Comparison of ENCODE assay signal across 7 cellular contexts in genomic region chr1:53647915-53648314, GRCh38.
DNase-seq lines count a peak whose midpoint lies in the region; ATAC-seq and TF ChIP-seq lines count a peak whose summit lies in the region.
"Not testable (repeated sequence)": the region's sequence is repeated elsewhere in the genome, so short reads cannot be mapped to it uniquely, and the experiment has no call there.

No MANE protein-coding gene starts in this region.

- H3K4me3 Mint-ChIP-seq in osteocyte (ENCODE audit: unreplicated experiment): not testable (repeated sequence)

- H3K27me3 Mint-ChIP-seq in osteocyte (ENCODE audit: unreplicated experiment): not testable (repeated sequence)

- not testable (repeated sequence) for H3K4me3 ChIP-seq in coronary artery, right lobe of liver, sigmoid colon, tibial artery

- peaks cover 71% of the 10 kb centered on the region for H3K4me1 Mint-ChIP-seq in osteocyte (ENCODE audit: unreplicated experiment)

- not testable (repeated sequence) for H3K36me3 Mint-ChIP-seq in osteocyte (ENCODE audit: unreplicated experiment)

- ATAC-seq in right lobe of liver: not testable (repeated sequence)

- H3K4me1 ChIP-seq in right lobe of liver, sigmoid colon, tibial artery: not testable (repeated sequence)

- H3K36me3 ChIP-seq in right lobe of liver, sigmoid colon, tibial artery: not testable (repeated sequence)

- TF ChIP-seq EP300 in Ishikawa (IDR thresholded peaks at IDR 0.05; ENCODE audit: borderline replicate concordance); sigmoid colon (IDR thresholded peaks at IDR 0.05): not testable (repeated sequence)

- TF ChIP-seq POLR2A in right lobe of liver (IDR thresholded peaks at IDR 0.05); sigmoid colon (IDR thresholded peaks at IDR 0.05): not testable (repeated sequence)

- DNase-seq in coronary artery (ENCODE audit: low spot score): peak; percentile 8
- DNase-seq in right lobe of liver: peak in 2 of 3 donors; percentile 2 to 7
- DNase-seq in osteocyte (ENCODE audit: extremely low spot score, unreplicated experiment): not testable (repeated sequence)
- peak; percentile 28 for DNase-seq in sigmoid colon
- DNase-seq in tibial artery: peak; percentile 5 to 15
- DNase-seq in ureter (ENCODE audit: low spot score): peak; percentile 14

- not testable (repeated sequence) for H3K9me3 Mint-ChIP-seq in osteocyte (ENCODE audit: unreplicated experiment)

- not testable (repeated sequence) for TF ChIP-seq RAD21 in Ishikawa (IDR thresholded peaks at IDR 0.05; ENCODE audit: low read depth)

- intact Hi-C loops in right lobe of liver (cut with DNase I); sigmoid colon (cut with DNase I); tibial artery (cut with DNase I; ENCODE audit: low total_unique reads): not testable (repeated sequence)

- H3K27ac Mint-ChIP-seq in osteocyte (ENCODE audit: unreplicated experiment): peak overlapping the region; percentile 47

- TF ChIP-seq CTCF in coronary artery (IDR thresholded peaks at IDR 0.05); right lobe of liver (IDR thresholded peaks at IDR 0.05); osteocyte (IDR thresholded peaks at IDR 0.05); sigmoid colon (IDR thresholded peaks at IDR 0.05); tibial artery (IDR thresholded peaks at IDR 0.05): not testable (repeated sequence)

- not testable (repeated sequence) for H3K9me3 ChIP-seq in right lobe of liver, sigmoid colon, tibial artery

- 92% methylated on average over 4 of the region's 4 CpGs for WGBS in right lobe of liver (ENCODE audit: insufficient coverage, low coverage, low lambda C conversion rate, missing lambda C conversion rate)
- WGBS in sigmoid colon, 2 donors: 93% methylated on average over 4 of the region's 4 CpGs

- H3K27me3 ChIP-seq in right lobe of liver, sigmoid colon: not testable (repeated sequence)
- peaks cover 0 to 21% of the 10 kb centered on the region in 2 donors for H3K27me3 ChIP-seq in tibial artery

- not testable (repeated sequence) for H3K27ac ChIP-seq in coronary artery, right lobe of liver, sigmoid colon, tibial artery

TF ChIP-seq in Ishikawa, 13 proteins besides CTCF, POLR2A, EP300 and RAD21:
- 0 out of 2 replicates have a peak, but pooled peaks have one; percentile 12 for TF ChIP-seq CEBPB (IDR thresholded peaks at IDR 0.05)
